ENCODE assay signal across 22 cellular contexts in the genomic region with DNA sequence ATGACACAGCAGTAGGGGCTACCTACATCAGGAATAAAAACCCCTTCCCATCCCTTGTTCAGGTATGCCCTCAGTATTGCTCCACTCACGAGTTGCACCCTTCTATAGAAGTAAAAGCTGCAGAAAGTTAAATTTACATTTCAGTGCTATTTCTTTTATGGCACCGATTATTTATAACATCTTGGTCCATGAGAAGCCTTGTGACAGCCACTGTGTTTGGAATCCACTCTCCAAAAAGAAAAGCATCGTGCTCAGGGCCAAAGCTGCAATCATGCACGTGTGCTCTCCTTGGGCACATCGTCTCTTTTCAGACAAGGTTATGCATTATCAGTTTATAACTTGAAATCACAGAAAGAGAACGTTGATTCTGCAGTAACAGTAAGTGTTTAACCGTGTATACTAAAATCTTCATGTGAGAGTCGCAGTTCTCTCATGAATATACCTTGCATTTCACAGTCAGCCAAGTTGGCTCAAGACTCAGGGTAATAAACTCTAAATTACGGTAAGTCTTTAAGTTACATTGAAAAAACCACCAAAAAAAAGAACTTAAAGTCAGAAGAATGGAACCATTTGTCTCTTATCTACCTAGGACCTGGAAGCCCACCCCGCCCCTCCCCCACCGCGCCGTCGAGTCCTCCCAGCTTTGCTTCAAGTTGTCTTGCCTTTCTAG.
DNase-seq lines count a peak whose midpoint lies in the region; ATAC-seq, FAIRE-seq and TF ChIP-seq lines count a peak whose summit lies in the region.
"Had no signal": no experiment of that assay in that cellular context is flagged by ENCODE, and none has a peak within 500 bp of the region (broad histone marks: within the 10 kb centered on the region; RNA-seq: fewer than 3 reads in every experiment).

No MANE protein-coding gene starts in this region.

- DNase-seq in CD4-positive, alpha-beta T cell: no peak
- DNase-seq in GM12891 (ENCODE audit: insufficient read length, low spot score): no peak
- no peak for DNase-seq in activated CD8-positive, alpha-beta T cell treated with anti-CD3 and anti-CD28 coated beads for 36 hours
- DNase-seq in esophagus muscularis mucosa (ENCODE audit: extremely low spot score): peak; percentile 5
- DNase-seq in heart right ventricle: no peak
- no peak for DNase-seq in ureter (ENCODE audit: low spot score)
- DNase-seq: anterior cingulate cortex; CD4-positive, alpha-beta memory T cell; central memory CD4-positive, alpha-beta T cell; GF-D8; NCI-H1092 treated with DMSO at 0.1 percent for 48 hours; NCI-H187 treated with DMSO at 0.1 percent for 48 hours; nephron progenitor cell; ovary; spleen; thyroid gland had no signal

- no peaks in the 10 kb centered on the region for H3K27me3 Mint-ChIP-seq in CD4-positive, alpha-beta T cell
- H3K27me3 Mint-ChIP-seq in activated CD8-positive, alpha-beta T cell treated with anti-CD3 and anti-CD28 coated beads for 36 hours: peaks cover 9% of the 10 kb centered on the region

- H3K27ac Mint-ChIP-seq in CD4-positive, alpha-beta T cell: no peak overlapping the region
- peak overlapping the region; percentile 44 for H3K27ac Mint-ChIP-seq in activated CD8-positive, alpha-beta T cell treated with anti-CD3 and anti-CD28 coated beads for 36 hours
- H3K27ac Mint-ChIP-seq: CD4-positive, alpha-beta memory T cell; dendritic cell treated with granulocyte-macrophage colony-stimulating factor and Interleukin-4, amounts not matched to agents 40 ng/mL and 50 ng/mL, for 4 days; nephron progenitor cell had no signal

- no peak overlapping the region for H3K27ac ChIP-seq in CD4-positive, alpha-beta T cell (ENCODE audit: low read depth, low read length)
- no peak overlapping the region for H3K27ac ChIP-seq in esophagus muscularis mucosa (replicated peaks in 1 of 4)
- H3K27ac ChIP-seq in heart right ventricle: no peak overlapping the region
- H3K27ac ChIP-seq: ovary, spleen, thyroid gland had no signal

- no peak for ATAC-seq in CD4-positive, alpha-beta T cell (ENCODE audit: poor library complexity)
- no peak for ATAC-seq in activated CD8-positive, alpha-beta T cell treated with anti-CD3 and anti-CD28 coated beads for 36 hours
- ATAC-seq in GM18907 (IDR thresholded peaks at IDR 0.05; ENCODE audit: unreplicated experiment) (no peak), heart right ventricle (no peak)

- WGBS in esophagus muscularis mucosa: 81% methylated on average over 14 of the region's 14 CpGs
- 83 to 85% methylated on average over 14 of the region's 14 CpGs for WGBS in heart right ventricle, 2 donors

- H3K36me3 ChIP-seq in esophagus muscularis mucosa (no peaks in the 10 kb centered on the region), heart right ventricle (no peaks in the 10 kb centered on the region)
- H3K36me3 ChIP-seq: ovary, spleen, thyroid gland had no signal

- H3K27me3 ChIP-seq in CD4-positive, alpha-beta T cell (ENCODE audit: control insufficient read depth, insufficient read depth, low read length): no peaks in the 10 kb centered on the region
- no peaks in the 10 kb centered on the region for H3K27me3 ChIP-seq in esophagus muscularis mucosa
- peaks cover 0 to 9% (median 0%) of the 10 kb centered on the region in 7 donors for H3K27me3 ChIP-seq in heart right ventricle
- H3K27me3 ChIP-seq: ovary, thyroid gland had no signal

- POLR2A ChIA-PET in CD4-positive, alpha-beta T cell (lab: Charles Lee): no interaction called here
- POLR2A ChIA-PET in activated CD8-positive, alpha-beta T cell treated with anti-CD3 and anti-CD28 coated beads for 36 hours (lab: Charles Lee): interaction anchor here (0.6 kb wide), 2 partner anchors 31 to 168 kb away, joined by 3 read pairs; no protein-coding TSS in a partner anchor

- TF ChIP-seq EP300 in esophagus muscularis mucosa (IDR thresholded peaks at IDR 0.05): no peak

- H3K9me3 ChIP-seq in CD4-positive, alpha-beta T cell (ENCODE audit: control insufficient read depth, low read length): no peaks in the 10 kb centered on the region
- H3K9me3 ChIP-seq in esophagus muscularis mucosa (no peaks in the 10 kb centered on the region), heart right ventricle (no peaks in the 10 kb centered on the region)
- H3K9me3 ChIP-seq: mucosa of descending colon, ovary, thyroid gland had no signal

- H3K36me3 Mint-ChIP-seq in CD4-positive, alpha-beta T cell (ENCODE audit: low read depth): no peaks in the 10 kb centered on the region
- no peaks in the 10 kb centered on the region for H3K36me3 Mint-ChIP-seq in activated CD8-positive, alpha-beta T cell treated with anti-CD3 and anti-CD28 coated beads for 36 hours (ENCODE audit: low read depth)
- H3K36me3 Mint-ChIP-seq: CD4-positive, alpha-beta memory T cell had no signal

- FAIRE-seq in GM12891 (lab: Jason Lieb, UNC): no peak
- FAIRE-seq: endometrium, keratinocyte had no signal

- CTCF ChIA-PET in CD4-positive, alpha-beta T cell (lab: Charles Lee): no interaction called here
- CTCF ChIA-PET in activated CD8-positive, alpha-beta T cell treated with anti-CD3 and anti-CD28 coated beads for 36 hours (lab: Charles Lee): no interaction called here

- peaks cover 20% of the 10 kb centered on the region for H3K4me1 Mint-ChIP-seq in CD4-positive, alpha-beta T cell (ENCODE audit: low read depth)
- H3K4me1 Mint-ChIP-seq in activated CD8-positive, alpha-beta T cell treated with anti-CD3 and anti-CD28 coated beads for 36 hours (ENCODE audit: low read depth): peaks cover 32% of the 10 kb centered on the region

- intact Hi-C loops in CD4-positive, alpha-beta T cell (cut with DNase I, micrococcal nuclease): no loop called here
- intact Hi-C loops in activated CD8-positive, alpha-beta T cell treated with anti-CD3 and anti-CD28 coated beads for 36 hours (cut with micrococcal nuclease): no loop called here
- intact Hi-C loops in esophagus muscularis mucosa (cut with DNase I) (no loop called here), heart right ventricle (cut with DNase I) (no loop called here)

- peak overlapping the region; percentile 61 for H3K4me3 Mint-ChIP-seq in CD4-positive, alpha-beta T cell
- H3K4me3 Mint-ChIP-seq in activated CD8-positive, alpha-beta T cell treated with anti-CD3 and anti-CD28 coated beads for 36 hours: no peak overlapping the region
- H3K4me3 Mint-ChIP-seq: dendritic cell treated with granulocyte-macrophage colony-stimulating factor and Interleukin-4, amounts not matched to agents 40 ng/mL and 50 ng/mL, for 4 days; nephron progenitor cell had no signal

- no peak for TF ChIP-seq POLR2A in GM12891 (IDR thresholded peaks at IDR 0.05; ENCODE audit: low read depth, low read length)
- TF ChIP-seq POLR2A in esophagus muscularis mucosa (IDR thresholded peaks at IDR 0.05; ENCODE audit: low read depth): no peak

- no peak for TF ChIP-seq CTCF in CD4-positive, alpha-beta T cell (IDR thresholded peaks at IDR 0.05)
- no peak for TF ChIP-seq CTCF in activated CD8-positive, alpha-beta T cell treated with anti-CD3 and anti-CD28 coated beads for 36 hours (IDR thresholded peaks at IDR 0.05)
- TF ChIP-seq CTCF in esophagus muscularis mucosa (IDR thresholded peaks at IDR 0.05): no peak
- no peak for TF ChIP-seq CTCF in heart right ventricle (IDR thresholded peaks at IDR 0.05)

- H3K4me3 ChIP-seq in esophagus muscularis mucosa (no peak overlapping the region), heart right ventricle (no peak overlapping the region)
- H3K4me3 ChIP-seq: lung, mucosa of descending colon, ovary, spleen, thyroid gland had no signal

- H3K4me1 ChIP-seq in esophagus muscularis mucosa: no peaks in the 10 kb centered on the region
- no peaks in the 10 kb centered on the region for H3K4me1 ChIP-seq in heart right ventricle
- H3K4me1 ChIP-seq: spleen had no signal

- no peaks in the 10 kb centered on the region for H3K9me3 Mint-ChIP-seq in CD4-positive, alpha-beta T cell
- no peaks in the 10 kb centered on the region for H3K9me3 Mint-ChIP-seq in activated CD8-positive, alpha-beta T cell treated with anti-CD3 and anti-CD28 coated beads for 36 hours
- H3K9me3 Mint-ChIP-seq: dendritic cell treated with granulocyte-macrophage colony-stimulating factor and Interleukin-4, amounts not matched to agents 40 ng/mL and 50 ng/mL, for 4 days; nephron progenitor cell had no signal

TF ChIP-seq in GM12891, 5 proteins besides CTCF, POLR2A, EP300 and RAD21:
- TF ChIP-seq PAX5 (IDR thresholded peaks at IDR 0.05; ENCODE audit: insufficient read depth, low read length, severe bottlenecking) (no peak), POU2F2 (IDR thresholded peaks at IDR 0.05; ENCODE audit: low read depth, low read length) (0 out of 2 replicates have a peak, but pooled peaks have one; percentile 36), TAF1 (IDR thresholded peaks at IDR 0.05; ENCODE audit: low read depth, low read length) (no peak), POLR2AphosphoS5 (IDR thresholded peaks at IDR 0.05; ENCODE audit: low read depth, low read length) (no peak), SPI1 (IDR thresholded peaks at IDR 0.05; ENCODE audit: low read depth, low read length) (no peak)
